ENCODE assay signal across 26 cellular contexts in genomic region chr14:35910191-35910590, GRCh38.
"Had no signal": no experiment of that assay in that cellular context is flagged by ENCODE, and none has a peak within 500 bp of the region (broad histone marks: within the 10 kb centered on the region; RNA-seq: fewer than 3 reads in every experiment).

No MANE protein-coding gene starts in this region.

- H3K4me1 ChIP-seq: neural progenitor cell, parathyroid adenoma, psoas muscle, right lobe of liver, sigmoid colon, stomach, thyroid gland, tibial nerve, upper lobe of left lung, vagina had no signal

- H3K36me3 ChIP-seq: neural progenitor cell, ovary, right lobe of liver, sigmoid colon, stomach, thoracic aorta, thyroid gland, tibial nerve, upper lobe of left lung, vagina had no signal

- H3K9me3 Mint-ChIP-seq: nephron; neural progenitor cell; stimulated activated effector memory CD8-positive, alpha-beta T cell treated with anti-CD3 and anti-CD28 coated beads, Interleukin-12 subunit alpha, Interleukin-12 subunit beta, amount 100 ng/mL, for 72 hours; stimulated activated naive B cell treated with anti-CD40 and anti-IgM and Interleukin-4, amounts not matched to agents 10 μg/mL and 1 μg/mL and 100 μg/mL, for 72 hours; stimulated activated naive CD8-positive, alpha-beta T cell treated with anti-CD3 and anti-CD28 coated beads, Interleukin-15, Interleukin-2, amounts not matched to agents 100 ng/mL and 50 ng/mL, for 24 hours had no signal

- H3K4me3 ChIP-seq: neural progenitor cell, ovary, psoas muscle, right lobe of liver, sigmoid colon, stomach, thoracic aorta, thyroid gland, tibial nerve, upper lobe of left lung, vagina had no signal

- H3K9ac ChIP-seq: neural progenitor cell, parathyroid adenoma had no signal

- H3K9me3 ChIP-seq: ovary, psoas muscle, right lobe of liver, sigmoid colon, stomach, thoracic aorta, thyroid gland, tibial nerve, upper lobe of left lung, vagina had no signal

- H3K36me3 Mint-ChIP-seq: neural progenitor cell; stimulated activated effector memory CD8-positive, alpha-beta T cell treated with anti-CD3 and anti-CD28 coated beads, Interleukin-12 subunit alpha, Interleukin-12 subunit beta, amount 100 ng/mL, for 72 hours; stimulated activated naive B cell treated with anti-CD40 and anti-IgM and Interleukin-4, amounts not matched to agents 10 μg/mL and 1 μg/mL and 100 μg/mL, for 72 hours had no signal

- H3K27me3 ChIP-seq: neural progenitor cell, ovary, right lobe of liver, sigmoid colon, stomach, thyroid gland, tibial nerve, upper lobe of left lung, vagina had no signal

- ATAC-seq: psoas muscle; right cardiac atrium; right lobe of liver; stimulated activated effector memory CD8-positive, alpha-beta T cell treated with anti-CD3 and anti-CD28 coated beads, Interleukin-12 subunit alpha, Interleukin-12 subunit beta, amount 100 ng/mL, for 72 hours; stimulated activated naive B cell treated with anti-CD40 and anti-IgM and Interleukin-4, amounts not matched to agents 10 μg/mL and 1 μg/mL and 100 μg/mL, for 72 hours had no signal

- DNase-seq: occipital lobe; ovary; posterior cingulate gyrus; psoas muscle; right cardiac atrium; right lobe of liver; sigmoid colon; stimulated activated CD4-positive, alpha-beta T cell treated with anti-CD3 and anti-CD28 coated beads, Interleukin-15, amount 100 ng/mL, for 24 hours; stimulated activated CD4-positive, alpha-beta T cell treated with anti-CD3 and anti-CD28 coated beads, Interleukin-2, amount 100 ng/mL, for 24 hours; stimulated activated CD4-positive, alpha-beta T cell treated with anti-CD3 and anti-CD28 coated beads, Interleukin-2, amount 100 ng/mL, for 48 hours; stimulated activated CD4-positive, alpha-beta T cell treated with anti-CD3 and anti-CD28 coated beads, Interleukin-4, amount 100 ng/mL, for 24 hours; stimulated activated naive B cell treated with anti-CD40 and anti-IgM and Interleukin-4, amounts not matched to agents 10 μg/mL and 1 μg/mL and 100 μg/mL, for 72 hours; stimulated activated naive CD4-positive, alpha-beta T cell treated with Interleukin-2 at 50 U/mL for 16 hours; stomach; thyroid gland; trophoblast cell; upper lobe of left lung had no signal

- H3K4me1 Mint-ChIP-seq: nephron; neural progenitor cell; stimulated activated effector memory CD8-positive, alpha-beta T cell treated with anti-CD3 and anti-CD28 coated beads, Interleukin-12 subunit alpha, Interleukin-12 subunit beta, amount 100 ng/mL, for 72 hours; stimulated activated naive B cell treated with anti-CD40 and anti-IgM and Interleukin-4, amounts not matched to agents 10 μg/mL and 1 μg/mL and 100 μg/mL, for 72 hours had no signal

- H3K4me3 Mint-ChIP-seq: nephron; neural progenitor cell; stimulated activated effector memory CD8-positive, alpha-beta T cell treated with anti-CD3 and anti-CD28 coated beads, Interleukin-12 subunit alpha, Interleukin-12 subunit beta, amount 100 ng/mL, for 72 hours; stimulated activated naive B cell treated with anti-CD40 and anti-IgM and Interleukin-4, amounts not matched to agents 10 μg/mL and 1 μg/mL and 100 μg/mL, for 72 hours; stimulated activated naive CD8-positive, alpha-beta T cell treated with anti-CD3 and anti-CD28 coated beads, Interleukin-15, Interleukin-2, amounts not matched to agents 100 ng/mL and 50 ng/mL, for 24 hours had no signal

- H3K27ac Mint-ChIP-seq: neural progenitor cell; progenitor cell of endocrine pancreas; stimulated activated effector memory CD8-positive, alpha-beta T cell treated with anti-CD3 and anti-CD28 coated beads, Interleukin-12 subunit alpha, Interleukin-12 subunit beta, amount 100 ng/mL, for 72 hours; stimulated activated naive B cell treated with anti-CD40 and anti-IgM and Interleukin-4, amounts not matched to agents 10 μg/mL and 1 μg/mL and 100 μg/mL, for 72 hours; stimulated activated naive CD8-positive, alpha-beta T cell treated with anti-CD3 and anti-CD28 coated beads, Interleukin-15, Interleukin-2, amounts not matched to agents 100 ng/mL and 50 ng/mL, for 24 hours had no signal

- H3K4me2 ChIP-seq: neural progenitor cell had no signal

- H3K27me3 Mint-ChIP-seq: progenitor cell of endocrine pancreas; stimulated activated naive CD8-positive, alpha-beta T cell treated with anti-CD3 and anti-CD28 coated beads, Interleukin-15, Interleukin-2, amounts not matched to agents 100 ng/mL and 50 ng/mL, for 24 hours had no signal

- H3K27ac ChIP-seq: neural progenitor cell, ovary, parathyroid adenoma, psoas muscle, right lobe of liver, sigmoid colon, stomach, thoracic aorta, thyroid gland, tibial nerve, upper lobe of left lung, vagina had no signal
